In genomic region chr11:46243796-46244109, GRCh38 we compare ENCODE assay signal across 8 cellular contexts. TPM values are rescaled to one million over a fixed set of nuclear protein-coding genes. Genes with fewer than 3 reads are reported as not detected.
DNase-seq lines count a peak whose midpoint lies in the region; ATAC-seq and TF ChIP-seq lines count a peak whose summit lies in the region.

No MANE protein-coding gene starts in this region.

- no peaks in the 10 kb centered on the region for H4K20me1 ChIP-seq in KMS-11 (ENCODE audit: insufficient read depth)

- H3K27me3 ChIP-seq in KMS-11 (ENCODE audit: insufficient read depth, low read depth) (no peaks in the 10 kb centered on the region), aorta (ENCODE audit: control insufficient read depth in 1 of 2, insufficient read depth in 2 of 2, low read length in 1 of 2) (no peaks in the 10 kb centered on the region)

- no peak overlapping the region for H3K27ac Mint-ChIP-seq in naive B cell

- WGBS in aorta, 2 donors = 26 to 28% methylated on average over 8 of the region's 8 CpGs

- no peaks in the 10 kb centered on the region for H3K9me3 ChIP-seq in aorta (ENCODE audit: control insufficient read depth, low read length)

- no peaks in the 10 kb centered on the region for H3K9me3 Mint-ChIP-seq in naive B cell

- H3K36me3 ChIP-seq in KMS-11 (ENCODE audit: insufficient read depth) (no peaks in the 10 kb centered on the region), aorta (ENCODE audit: control insufficient read depth in 1 of 2, insufficient read depth in 2 of 2, low read length in 1 of 2) (no peaks in the 10 kb centered on the region)

- peak overlapping the region; percentile 69 to 90 (median 85) for H3K4me3 Mint-ChIP-seq in naive B cell

- no peaks in the 10 kb centered on the region for H3K36me3 Mint-ChIP-seq in naive B cell

- peaks cover 3 to 10% (median 9%) of the 10 kb centered on the region in 3 donors for H3K4me1 Mint-ChIP-seq in naive B cell

- peak overlapping the region; percentile 65; the same call in 1 of the 2 replicates for H2AFZ ChIP-seq in KMS-11 (ENCODE audit: low read depth)

- H3K79me2 ChIP-seq in KMS-11 (ENCODE audit: insufficient read depth, low read depth) = no peaks in the 10 kb centered on the region

- peaks cover 15% of the 10 kb centered on the region for H3K4me1 ChIP-seq in KMS-11 (ENCODE audit: low read depth, poor library complexity, severe bottlenecking)
- no peaks in the 10 kb centered on the region for H3K4me1 ChIP-seq in aorta (ENCODE audit: control insufficient read depth in 1 of 2, insufficient read depth in 2 of 2, low read length in 2 of 2)

- H3K9ac ChIP-seq in KMS-11 = peak overlapping the region; percentile 67; the same call in 1 of the 2 replicates

- H3K27ac ChIP-seq in KMS-11 = no peak overlapping the region
- H3K27ac ChIP-seq in aorta (ENCODE audit: low read depth in 1 of 2, low read length in 2 of 2) = peak overlapping the region in 1 of 2 donors; percentile 52

- ATAC-seq in naive B cell (ENCODE audit: low read depth in 2 of 2) (no peak), HG02884 (IDR thresholded peaks at IDR 0.05; ENCODE audit: unreplicated experiment) (no peak), aorta (ENCODE audit: low FRiP score) (no peak), HG03045 (IDR thresholded peaks at IDR 0.05; ENCODE audit: unreplicated experiment) (no peak)

- DNase-seq in AG09309 (ENCODE audit: low read depth) = no peak
- DNase-seq in choroid plexus epithelial cell (ENCODE audit: low read depth) = no peak
- DNase-seq in naive B cell = no peak
- DNase-seq in aorta = no peak
- DNase-seq in activated CD8-positive, alpha-beta memory T cell treated with anti-CD3 and anti-CD28 coated beads for 24 hours = no peak

- peak overlapping the region; percentile 40 for H3K4me3 ChIP-seq in AG09309 (ENCODE audit: control insufficient read depth, low read depth, low read length)
- H3K4me3 ChIP-seq in KMS-11 (IDR thresholded peaks at IDR 0.05; ENCODE audit: insufficient read depth, low read depth, low read length) = no peak overlapping the region
- H3K4me3 ChIP-seq in choroid plexus epithelial cell (ENCODE audit: low read depth, low read length) = peak overlapping the region; percentile 57
- peak overlapping the region in 1 of 2 donors; percentile 6 for H3K4me3 ChIP-seq in aorta (ENCODE audit: low read length in 2 of 2)

- H3K27me3 Mint-ChIP-seq in naive B cell = peaks cover 20 to 49% (median 34%) of the 10 kb centered on the region in 3 donors

- intact Hi-C loops in aorta (cut with DNase I) = no loop called here

- H3K4me2 ChIP-seq in KMS-11 = peak overlapping the region; percentile 64; the same call in 1 of the 2 replicates

- TF ChIP-seq CTCF in AG09309 (IDR thresholded peaks at IDR 0.05; ENCODE audit: control insufficient read depth, insufficient read depth, low read depth, low read length, missing control alignments) (no peak), KMS-11 (conservative IDR thresholded peaks at IDR 0.05; ENCODE audit: low read depth, low read length) (no peak), choroid plexus epithelial cell (conservative IDR thresholded peaks at IDR 0.05; ENCODE audit: low read depth, low read length) (no peak)

RNA-seq across cellular contexts. Expression of gene CREB3L1, which starts 33.7 kb away (rescaled TPM):
- polyA plus RNA-seq in naive B cell (ENCODE audit: low read depth in 6 of 6) = not detected
- 10 to 100 TPM; 10.5 to 18.4 TPM for total RNA-seq in aorta
- polyA plus RNA-seq in aorta = 1 to 10 TPM; 6.9 to 8.5 TPM

Comparison
In these comparisons a context has a peak if more than half of its experiments do, and no peak if none do; other contexts are left out.
1. RNA of gene CREB3L1, which starts 33.7 kb away (polyA plus RNA-seq): 6.9 to 8.5 TPM in aorta; not detected in naive B cell; every median in the first group is over 4 times any median in the second.